Comparison of ENCODE assay signal across 8 cellular contexts in genomic region chr15:43509002-43509922, GRCh38. TPM values are rescaled to one million over a fixed set of nuclear protein-coding genes. Genes with fewer than 3 reads are reported as not detected.
DNase-seq lines count a peak whose midpoint lies in the region; ATAC-seq, FAIRE-seq and TF ChIP-seq lines count a peak whose summit lies in the region.

No MANE protein-coding gene starts in this region.

- peak overlapping the region; percentile 45; the same call in 1 of the 2 replicates for H3K27ac ChIP-seq in GM23338 (ENCODE audit: low read depth)
- H3K27ac ChIP-seq in endothelial cell of umbilical vein (ENCODE audit: insufficient read depth, low read depth, low read length), result no peak overlapping the region
- peak overlapping the region; percentile 70 to 83 for H3K27ac ChIP-seq in prostate gland

- no peaks in the 10 kb centered on the region for H3K9me1 ChIP-seq in endothelial cell of umbilical vein (replicated peaks; ENCODE audit: control insufficient read depth, extremely low read depth, insufficient read depth, low read length)

- BruUV-seq in endothelial cell of umbilical vein (replicated peaks; lab: Mats Ljungman, UMichigan), result no TSS peak

- CTCF ChIA-PET in endothelial cell of umbilical vein (lab: Charles Lee), result interaction anchor here (1.0 to 6.6 kb wide), 8 partner anchors 8 to 69 kb away, joined by 3 to 101 read pairs (median 6); partner anchors contain the start of gene TP53BP1

- POLR2A ChIA-PET in endothelial cell of umbilical vein (lab: Charles Lee), result no interaction called here

- no peaks in the 10 kb centered on the region for H3K9me3 Mint-ChIP-seq in GM23338

- dilution Hi-C loops in endothelial cell of umbilical vein (cut with MboI; ENCODE audit: extremely low pct_ligation_motif_present, low sequenced_read_pairs), result no loop called here

- H3K4me1 ChIP-seq in GM23338 (ENCODE audit: insufficient read depth) (peaks cover 16% of the 10 kb centered on the region), endothelial cell of umbilical vein (ENCODE audit: control insufficient read depth, extremely low read depth, insufficient read depth, low read length) (peaks cover 26% of the 10 kb centered on the region), prostate gland (replicated peaks) (no peaks in the 10 kb centered on the region)

- H3K27me3 Mint-ChIP-seq in GM23338 (ENCODE audit: insufficient read depth, low read depth, poor library complexity), result peaks cover 24% of the 10 kb centered on the region

- DNase-seq in GM23338 (ENCODE audit: low spot score) (peak; percentile 27), OCI-M1 (lab: John Stamatoyannopoulos, UW) (peak; percentile 77), endothelial cell of umbilical vein (ENCODE audit: low read depth, low spot score) (no peak), prostate gland (ENCODE audit: low spot score) (no peak), midbrain (lab: John Stamatoyannopoulos, UW) (no peak), NCI-H128 (lab: John Stamatoyannopoulos, UW; ENCODE audit: unreplicated experiment) (no peak), ureter (ENCODE audit: low spot score) (no peak), superior temporal gyrus (ENCODE audit: extremely low spot score) (no peak)

- no peak for ATAC-seq in GM23338

- TF ChIP-seq CTCF in GM23338 (conservative IDR thresholded peaks at IDR 0.05; ENCODE audit: low read depth in 2 of 2) (no peak), endothelial cell of umbilical vein (IDR thresholded peaks at IDR 0.05; ENCODE audit: extremely low read depth in 1 of 2, insufficient read depth in 1 of 2, low read depth in 1 of 2, low read length in 2 of 2) (no peak), prostate gland (IDR thresholded peaks at IDR 0.05) (no peak)

- intact Hi-C loops in endothelial cell of umbilical vein (cut with micrococcal nuclease), result no loop called here
- intact Hi-C loops in prostate gland (cut with DNase I), result no loop called here

- no peaks in the 10 kb centered on the region for H3K9me3 ChIP-seq in endothelial cell of umbilical vein (replicated peaks; ENCODE audit: control insufficient read depth, insufficient read depth, low read length)
- H3K9me3 ChIP-seq in prostate gland, result no peaks in the 10 kb centered on the region

- H3K4me2 ChIP-seq in GM23338 (peak overlapping the region; percentile 75), endothelial cell of umbilical vein (ENCODE audit: insufficient read depth, low read length) (no peak overlapping the region)

- FAIRE-seq in endothelial cell of umbilical vein (lab: Jason Lieb, UNC), result no peak

- no peaks in the 10 kb centered on the region for H3K79me2 ChIP-seq in GM23338 (replicated peaks; ENCODE audit: insufficient read depth)
- no peaks in the 10 kb centered on the region for H3K79me2 ChIP-seq in endothelial cell of umbilical vein (ENCODE audit: control insufficient read depth, insufficient read depth, low read length)

- H3K36me3 Mint-ChIP-seq in GM23338 (ENCODE audit: low read depth), result no peaks in the 10 kb centered on the region; the same call in 2 of the 3 replicates

- no peak overlapping the region for H3K9ac ChIP-seq in endothelial cell of umbilical vein (replicated peaks; ENCODE audit: extremely low read depth, insufficient read depth, low read length)

- H3K9me2 ChIP-seq in GM23338 (ENCODE audit: insufficient read depth), result no peaks in the 10 kb centered on the region

- peaks cover 11% of the 10 kb centered on the region for H3F3A ChIP-seq in GM23338 (replicated peaks; ENCODE audit: low read depth)

- H2AFZ ChIP-seq in GM23338 (peak overlapping the region; percentile 64; the same call in 1 of the 2 replicates), endothelial cell of umbilical vein (ENCODE audit: low read depth, low read length) (peak overlapping the region; percentile 92)

- peak overlapping the region; percentile 65; the same call in 1 of the 2 replicates for H3K27ac Mint-ChIP-seq in GM23338

- H3K36me3 ChIP-seq in GM23338 (ENCODE audit: insufficient read depth) (no peaks in the 10 kb centered on the region), endothelial cell of umbilical vein (ENCODE audit: control insufficient read depth in 2 of 2, extremely low read depth in 1 of 2, insufficient read depth in 2 of 2, low read length in 2 of 2) (no peaks in the 10 kb centered on the region), prostate gland (no peaks in the 10 kb centered on the region)

- H3K4me3 ChIP-seq in GM23338 (peak overlapping the region; percentile 61), endothelial cell of umbilical vein (replicated peaks in 1 of 3; ENCODE audit: insufficient read depth in 1 of 3, low read depth in 1 of 3, low read length in 3 of 3) (no peak overlapping the region), prostate gland (peak overlapping the region in 1 of 2 donors; percentile 51)

- no peaks in the 10 kb centered on the region for H4K20me1 ChIP-seq in GM23338 (replicated peaks; ENCODE audit: insufficient read depth)
- H4K20me1 ChIP-seq in endothelial cell of umbilical vein (replicated peaks; ENCODE audit: control insufficient read depth, extremely low read depth, insufficient read depth, low read length), result no peaks in the 10 kb centered on the region

- TF ChIP-seq POLR2A in endothelial cell of umbilical vein (IDR thresholded peaks at IDR 0.05; ENCODE audit: low read depth, low read length), result no peak
- no peak for TF ChIP-seq POLR2A in prostate gland (IDR thresholded peaks at IDR 0.05)

- peak overlapping the region; percentile 89 for H3K4me3 Mint-ChIP-seq in GM23338

- H3K4me1 Mint-ChIP-seq in GM23338, result peaks cover 26% of the 10 kb centered on the region

- H3K27me3 ChIP-seq in GM23338 (ENCODE audit: insufficient read depth) (peaks cover 28% of the 10 kb centered on the region), endothelial cell of umbilical vein (ENCODE audit: control insufficient read depth in 2 of 2, insufficient read depth in 2 of 2, low read length in 2 of 2) (peaks cover 0 to under 1% of the 10 kb centered on the region in 2 experiments), prostate gland (replicated peaks; ENCODE audit: insufficient read depth) (no peaks in the 10 kb centered on the region)

- 48% methylated on average over 15 of the region's 15 CpGs for WGBS in prostate gland

TF ChIP-seq in GM23338, 12 proteins besides CTCF, POLR2A, EP300 and RAD21 (continues in another document):
- no peak for TF ChIP-seq JUNB (IDR thresholded peaks at IDR 0.05; ENCODE audit: unreplicated experiment)

TF ChIP-seq in endothelial cell of umbilical vein, 7 proteins besides CTCF, POLR2A, EP300 and RAD21:
- TF ChIP-seq POLR2AphosphoS5 (IDR thresholded peaks at IDR 0.05; ENCODE audit: insufficient read depth, low read depth, low read length) (no peak), FOS (IDR thresholded peaks at IDR 0.05; ENCODE audit: borderline replicate concordance, insufficient read depth, low read length) (no peak), MYC (IDR thresholded peaks at IDR 0.05; ENCODE audit: low read depth, low read length) (no peak), JUN (IDR thresholded peaks at IDR 0.05; ENCODE audit: borderline replicate concordance, insufficient read depth, insufficient read length, low read depth) (no peak), EZH2 (IDR thresholded peaks at IDR 0.05; ENCODE audit: borderline replicate concordance, low read depth, low read length, severe bottlenecking) (no peak), GATA2 (IDR thresholded peaks at IDR 0.05; ENCODE audit: insufficient read depth, insufficient read length, low read depth, low read length) (no peak), MAX (IDR thresholded peaks at IDR 0.05; ENCODE audit: insufficient read depth, insufficient read length) (no peak)

RNA-seq across cellular contexts. Expression of gene MAP1A, which starts 8.1 kb away (rescaled TPM):
- total RNA-seq in GM23338 (2014; rRNA removed; shearing (Covaris generic)), result 2.0 and 2.3 TPM in 2 replicates
- polyA plus RNA-seq in GM23338 (2016; fragmentation: Nextera tagmentation; extraction: Ambion mirVana) (0.81 and 0.85 TPM in 2 replicates), endothelial cell of umbilical vein (0.68 and 0.78 TPM in 2 replicates)
- total RNA-seq in endothelial cell of umbilical vein (2.1 and 4.8 TPM in 2 replicates), prostate gland (10 to 100 TPM in 1 of 2 donors, 1 to 10 TPM in 1; 6.2 to 21.9 TPM), ureter (16.4 TPM)
- 0.87 TPM in 2 replicates for polyA plus RNA-seq in endothelial cell of umbilical vein (2011; cell fraction: cytosol; rRNA removed)
- polyA plus RNA-seq in endothelial cell of umbilical vein (2011; cell fraction: nucleus; rRNA removed), result 0.62 and 0.77 TPM in 2 replicates
- polyA plus RNA-seq in endothelial cell of umbilical vein (2012), result 1.6 and 4.4 TPM in 2 replicates
- polyA minus RNA-seq in endothelial cell of umbilical vein, result 3.2 TPM in 2 replicates
- 1.8 TPM for polyA minus RNA-seq in endothelial cell of umbilical vein (2011; cell fraction: cytosol; rRNA and poly(A)+ RNA removed)
- 0.72 and 1.3 TPM in 2 replicates for polyA minus RNA-seq in endothelial cell of umbilical vein (2011; cell fraction: nucleus; rRNA and poly(A)+ RNA removed)

RNA-seq across cellular contexts. Expression of gene TP53BP1, which starts 16.3 kb away (rescaled TPM):
- total RNA-seq in GM23338 (2014; rRNA removed; shearing (Covaris generic)), result 48.6 and 81.3 TPM in 2 replicates
- polyA plus RNA-seq in GM23338 (2016; fragmentation: Nextera tagmentation; extraction: Ambion mirVana) (15.5 and 17.7 TPM in 2 replicates), endothelial cell of umbilical vein (27.2 and 28.1 TPM in 2 replicates)
- total RNA-seq in endothelial cell of umbilical vein (59.5 and 60.2 TPM in 2 replicates), prostate gland (10 to 100 TPM; 36.3 to 73.6 TPM), ureter (73.0 TPM)
- polyA plus RNA-seq in endothelial cell of umbilical vein (2011; cell fraction: cytosol; rRNA removed), result 32.1 and 40.3 TPM in 2 replicates
- polyA plus RNA-seq in endothelial cell of umbilical vein (2011; cell fraction: nucleus; rRNA removed), result 140 and 142 TPM in 2 replicates
- polyA plus RNA-seq in endothelial cell of umbilical vein (2012), result 27.9 and 32.6 TPM in 2 replicates
- 116 and 142 TPM in 2 replicates for polyA minus RNA-seq in endothelial cell of umbilical vein
- 24.2 TPM for polyA minus RNA-seq in endothelial cell of umbilical vein (2011; cell fraction: cytosol; rRNA and poly(A)+ RNA removed)
- polyA minus RNA-seq in endothelial cell of umbilical vein (2011; cell fraction: nucleus; rRNA and poly(A)+ RNA removed), result 79.5 and 111 TPM in 2 replicates

Comparison
In these comparisons a context has a peak if more than half of its experiments do, and no peak if none do; other contexts are left out.
1. DNase-seq: peak in GM23338 (single experiment) and OCI-M1 (single experiment); none in endothelial cell of umbilical vein (single experiment), prostate gland (single experiment), midbrain (single experiment), NCI-H128 (single experiment), ureter (single experiment) and superior temporal gyrus (single experiment).